Comparison of ENCODE assay signal across 14 cellular contexts in the genomic region with DNA sequence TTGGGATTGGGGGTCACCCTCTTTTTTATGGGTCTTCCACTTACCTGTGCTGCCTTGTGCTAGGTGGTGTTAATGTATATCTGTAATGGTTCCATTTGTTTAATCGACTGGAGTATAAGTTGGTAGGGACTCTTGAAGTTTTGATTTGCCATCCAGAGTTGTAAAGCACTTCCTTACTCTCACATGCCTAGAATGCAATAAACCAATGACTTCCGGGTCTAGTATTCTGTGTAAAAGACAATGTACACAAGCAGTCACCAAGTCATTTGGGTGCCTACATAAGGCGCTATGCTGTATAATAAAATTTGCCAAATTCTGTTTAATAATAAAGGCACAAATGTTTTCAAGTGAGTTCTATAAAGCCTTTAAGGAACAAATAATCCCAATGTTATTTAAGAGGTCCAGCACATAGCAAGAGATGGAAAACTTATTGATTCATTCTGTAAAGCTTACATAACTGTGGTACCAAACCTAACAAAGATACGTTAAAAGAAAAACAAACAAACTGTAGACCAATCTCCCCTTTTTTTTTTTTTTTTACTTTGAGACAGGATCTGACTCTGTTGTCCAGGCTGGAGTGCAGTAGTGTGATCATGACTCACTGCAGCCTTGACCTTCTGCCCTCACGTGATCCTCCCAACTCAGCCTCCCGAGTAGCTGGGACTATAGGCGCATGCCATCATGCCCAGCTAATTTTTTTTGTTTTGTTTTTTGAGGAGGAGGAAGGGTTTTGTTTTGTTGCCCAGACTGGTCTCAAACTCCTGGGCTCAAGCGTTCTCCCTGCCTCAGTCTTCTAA.
"Had no signal": no experiment of that assay in that cellular context is flagged by ENCODE, and none has a peak within 500 bp of the region (broad histone marks: within the 10 kb centered on the region; RNA-seq: fewer than 3 reads in every experiment).

No MANE protein-coding gene starts in this region.

- H3K4me3 ChIP-seq: tibial nerve had no signal

- ATAC-seq: activated T-helper 17 cell treated with anti-CD3 and anti-CD28 coated beads, Interleukin-2, amount 50 U/mL, for 72 hours; esophagus mucosa; left cardiac atrium; stimulated activated effector memory CD8-positive, alpha-beta T cell treated with anti-CD3 and anti-CD28 coated beads, Interleukin-12 subunit alpha, Interleukin-12 subunit beta, amount 100 ng/mL, for 72 hours; WTC11 had no signal

- DNase-seq: activated CD4-positive, alpha-beta T cell treated with anti-CD3 and anti-CD28 coated beads for 48 hours; activated CD8-positive, alpha-beta memory T cell treated with anti-CD3 and anti-CD28 coated beads for 24 hours; activated naive CD4-positive, alpha-beta T cell treated with anti-CD3 and anti-CD28 coated beads for 36 hours; activated T-cell treated with anti-CD3 and anti-CD28 coated beads for 4 hours; central memory CD4-positive, alpha-beta T cell; endodermal cell; glutamatergic neuron; left cardiac atrium; nephron progenitor cell had no signal

- H3K27me3 ChIP-seq: tibial nerve had no signal

- H3K9me3 ChIP-seq: tibial nerve had no signal

- H3K4me1 ChIP-seq: tibial nerve had no signal

- H3K27ac ChIP-seq: tibial nerve had no signal
